ENCODE assay signal across 21 cellular contexts in the genomic region with DNA sequence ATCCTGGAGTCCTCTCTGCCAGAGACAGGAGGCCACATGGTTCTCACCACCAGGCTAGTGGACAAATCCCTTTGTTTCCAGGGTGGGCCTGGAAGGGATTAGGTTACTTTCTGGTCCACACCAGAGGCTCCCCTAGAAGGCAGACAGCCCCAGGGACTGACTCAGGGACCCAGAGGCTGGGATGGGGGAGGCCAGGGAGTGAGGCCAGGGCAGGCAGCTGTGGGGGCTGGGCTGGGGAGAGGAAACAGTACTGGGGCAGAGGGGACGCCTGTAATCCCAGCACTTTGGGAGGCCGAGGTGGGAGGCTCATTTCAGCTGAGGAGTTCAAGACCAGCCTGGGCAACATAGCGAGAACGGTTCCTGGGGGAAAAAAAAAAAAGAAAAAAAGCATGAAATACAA.
"Had no signal": no experiment of that assay in that cellular context is flagged by ENCODE, and none has a peak within 500 bp of the region (broad histone marks: within the 10 kb centered on the region; RNA-seq: fewer than 3 reads in every experiment).

No MANE protein-coding gene starts in this region.

- ATAC-seq: activated naive CD8-positive, alpha-beta T cell treated with anti-CD3 and anti-CD28 coated beads, Interleukin-2, amount 50 U/mL, for 24 hours; sciatic nerve; stimulated activated naive B cell treated with anti-CD40 and anti-IgM and Interleukin-4, amounts not matched to agents 10 μg/mL and 1 μg/mL and 100 μg/mL, for 72 hours had no signal

- H3K4me3 Mint-ChIP-seq: activated CD4-positive, alpha-beta memory T cell treated with anti-CD3 and anti-CD28 coated beads, Interleukin-2, amount 10 ng/mL, durations not matched to agents 7 days and 5 days; activated naive CD4-positive, alpha-beta T cell treated with anti-CD3 and anti-CD28 coated beads, Interleukin-2, amount 10 ng/mL, durations not matched to agents 7 days and 5 days; stimulated activated naive B cell treated with anti-CD40 and anti-IgM and Interleukin-4, amounts not matched to agents 10 μg/mL and 1 μg/mL and 100 μg/mL, for 72 hours; T-helper 1 cell treated with Interleukin-12 subunit alpha and Interleukin-12 subunit beta and Interleukin-4 antibody, amounts not matched to agents 30 μg/mL and 1 μg/mL, for 36 hours had no signal

- H3K9me3 ChIP-seq: esophagus muscularis mucosa, upper lobe of left lung had no signal

- DNase-seq: activated CD4-positive, alpha-beta memory T cell treated with anti-CD3 and anti-CD28 coated beads, Interleukin-2, amount 10 ng/mL, durations not matched to agents 7 days and 5 days; activated CD4-positive, alpha-beta T cell treated with anti-CD3 and anti-CD28 coated beads for 48 hours; activated CD4-positive, CD25-positive, alpha-beta regulatory T cell; activated effector memory CD4-positive, alpha-beta T cell treated with Interleukin-2 at 50 U/mL for 16 hours; activated naive CD4-positive, alpha-beta T cell treated with anti-CD3 and anti-CD28 coated beads, Interleukin-2, amount 10 ng/mL, durations not matched to agents 7 days and 5 days; activated naive CD8-positive, alpha-beta T cell treated with anti-CD3 and anti-CD28 coated beads, Interleukin-2, amount 50 U/mL, for 24 hours; activated T-cell treated with anti-CD3 and anti-CD28 coated beads, Interleukin-2, amount 50 U/mL, for 72 hours; effector CD8-positive, alpha-beta T cell; glutamatergic neuron; hippocampal formation; left ventricle myocardium inferior; nucleus accumbens; stimulated activated CD4-positive, alpha-beta T cell treated with anti-CD3 and anti-CD28 coated beads, Interleukin-2, amount 100 ng/mL, for 48 hours; stimulated activated CD8-positive, alpha-beta memory T cell treated with anti-CD3 and anti-CD28 coated beads, Interleukin-4, amount 100 ng/mL, for 48 hours; stimulated activated naive B cell treated with anti-CD40 and anti-IgM and Interleukin-4, amounts not matched to agents 10 μg/mL and 1 μg/mL and 100 μg/mL, for 72 hours; upper lobe of left lung had no signal

- H3K27ac ChIP-seq: cardiac muscle cell, esophagus muscularis mucosa, left ventricle myocardium inferior, upper lobe of left lung had no signal

- H3K9me3 Mint-ChIP-seq: activated CD4-positive, alpha-beta memory T cell treated with anti-CD3 and anti-CD28 coated beads, Interleukin-2, amount 10 ng/mL, durations not matched to agents 7 days and 5 days; activated naive CD4-positive, alpha-beta T cell treated with anti-CD3 and anti-CD28 coated beads, Interleukin-2, amount 10 ng/mL, durations not matched to agents 7 days and 5 days; activated naive CD8-positive, alpha-beta T cell treated with anti-CD3 and anti-CD28 coated beads, Interleukin-2, amount 50 U/mL, for 24 hours; activated T-cell treated with anti-CD3 and anti-CD28 coated beads, Interleukin-2, amount 50 U/mL, for 72 hours; T-helper 1 cell treated with Interleukin-12 subunit alpha and Interleukin-12 subunit beta and Interleukin-4 antibody, amounts not matched to agents 30 μg/mL and 1 μg/mL, for 36 hours had no signal

- H3K36me3 ChIP-seq: cardiac muscle cell, esophagus muscularis mucosa, left ventricle myocardium inferior, upper lobe of left lung had no signal

- H3K36me3 Mint-ChIP-seq: activated naive CD4-positive, alpha-beta T cell treated with anti-CD3 and anti-CD28 coated beads, Interleukin-2, amount 10 ng/mL, durations not matched to agents 7 days and 5 days had no signal

- H3K27ac Mint-ChIP-seq: activated CD4-positive, alpha-beta memory T cell treated with anti-CD3 and anti-CD28 coated beads, Interleukin-2, amount 10 ng/mL, durations not matched to agents 7 days and 5 days; activated naive CD4-positive, alpha-beta T cell treated with anti-CD3 and anti-CD28 coated beads, Interleukin-2, amount 10 ng/mL, durations not matched to agents 7 days and 5 days; activated naive CD8-positive, alpha-beta T cell treated with anti-CD3 and anti-CD28 coated beads, Interleukin-2, amount 50 U/mL, for 24 hours; activated T-cell treated with anti-CD3 and anti-CD28 coated beads, Interleukin-2, amount 50 U/mL, for 72 hours; dendritic cell treated with granulocyte-macrophage colony-stimulating factor and Interleukin-4, amounts not matched to agents 40 ng/mL and 50 ng/mL, for 4 days; T-helper 1 cell treated with Interleukin-12 subunit alpha and Interleukin-12 subunit beta and Interleukin-4 antibody, amounts not matched to agents 30 μg/mL and 1 μg/mL, for 36 hours had no signal
